In genomic region chr5:145681686-145682085, GRCh38 we compare ENCODE assay signal across 9 cellular contexts.
DNase-seq lines count a peak whose midpoint lies in the region; ATAC-seq, FAIRE-seq and TF ChIP-seq lines count a peak whose summit lies in the region.
"Had no signal": no experiment of that assay in that cellular context is flagged by ENCODE, and none has a peak within 500 bp of the region (broad histone marks: within the 10 kb centered on the region; RNA-seq: fewer than 3 reads in every experiment).

No MANE protein-coding gene starts in this region.

- RAD21 ChIA-PET in HCT116 (lab: Charles Lee; ENCODE audit: low non-redundant PET in 1 of 2, low total read pairs in 2 of 2, uncharacterized antibody in 2 of 2, unreplicated experiment in 2 of 2) = interaction anchor here in 1 of 2 experiments (0.7 kb wide), 1 partner anchor 766 kb away, joined by 5 read pairs; no protein-coding TSS in a partner anchor

- in situ Hi-C loops in HepG2 (cut with HindIII; ENCODE audit: extremely low pct_ligation_motif_present, low pct_unique_long_range_greater_than_20kb) = loop anchor here (10.0 kb wide), 1 partner anchor 373 kb away; no protein-coding TSS in a partner anchor

- TF ChIP-seq CTCF in 22Rv1 (IDR thresholded peaks at IDR 0.05) (peak; percentile 85), GM10266 (IDR thresholded peaks at IDR 0.05; ENCODE audit: control insufficient read depth, insufficient read depth, low read depth, missing control alignments) (peak; percentile 73), HCT116 (IDR thresholded peaks at IDR 0.05 in 2 of 3, conservative IDR thresholded peaks at IDR 0.05 in 1 of 3; ENCODE audit: borderline replicate concordance in 1 of 3, insufficient read depth in 1 of 3, low read depth in 2 of 3, low read length in 2 of 3) (peak; percentile 81 to 93 (median 91)), Peyer's patch (IDR thresholded peaks at IDR 0.05) (peak in 4 of 6 experiments; percentile 47 to 82 (median 78)), chondrocyte (IDR thresholded peaks at IDR 0.05) (peak; percentile 83), HepG2 (CRISPR knock-in tag; IDR thresholded peaks at IDR 0.05) (peak; percentile 88), tibial artery (IDR thresholded peaks at IDR 0.05) (peak; percentile 51 to 52)

- H3K36me3 Mint-ChIP-seq in chondrocyte (ENCODE audit: low read depth) = no peaks in the 10 kb centered on the region

- no peaks in the 10 kb centered on the region for H3K9me2 ChIP-seq in HCT116 (ENCODE audit: insufficient read depth)

- no peaks in the 10 kb centered on the region for H3K27me3 ChIP-seq in HCT116 (ENCODE audit: insufficient read depth, low read length)
- no peaks in the 10 kb centered on the region for H3K27me3 ChIP-seq in Peyer's patch
- no peaks in the 10 kb centered on the region for H3K27me3 ChIP-seq in HepG2 (ENCODE audit: control insufficient read depth in 1 of 2, insufficient read depth in 2 of 2, low read length in 2 of 2)
- no peaks in the 10 kb centered on the region for H3K27me3 ChIP-seq in tibial artery
- H3K27me3 ChIP-seq: ovary had no signal

- BruUV-seq in HCT116 (replicated peaks; lab: Mats Ljungman, UMichigan) (no TSS peak), HepG2 (replicated peaks; lab: Mats Ljungman, UMichigan) (no TSS peak)

- H3K4me1 ChIP-seq in HCT116 (ENCODE audit: control insufficient read depth in 1 of 2, insufficient read depth in 2 of 2, low read length in 2 of 2) = no peaks in the 10 kb centered on the region; a peak in 1 of 4 replicates
- H3K4me1 ChIP-seq in Peyer's patch = no peaks in the 10 kb centered on the region
- peaks cover 19% of the 10 kb centered on the region for H3K4me1 ChIP-seq in HepG2 (ENCODE audit: insufficient read depth, low read length)
- peaks cover 0 to 24% (median 3%) of the 10 kb centered on the region in 4 donors for H3K4me1 ChIP-seq in tibial artery

- H3K79me2 ChIP-seq in HCT116 (ENCODE audit: insufficient read depth, low read length) = no peaks in the 10 kb centered on the region
- H3K79me2 ChIP-seq in HepG2 (ENCODE audit: insufficient read depth, low read length) = no peaks in the 10 kb centered on the region

- intact Hi-C loops in HCT116 (cut with micrococcal nuclease) = loop anchor here (1.0 to 10.0 kb wide), 5 partner anchors 131 to 1477 kb away; no protein-coding TSS in a partner anchor
- intact Hi-C loops in HepG2 (cut with micrococcal nuclease; ENCODE audit: unreplicated experiment) = loop anchor here (1.0 to 5.0 kb wide), 3 partner anchors 144 to 368 kb away; no protein-coding TSS in a partner anchor
- intact Hi-C loops in tibial artery (cut with DNase I; ENCODE audit: low total_unique reads) = no loop called here

- no peaks in the 10 kb centered on the region for H4K20me1 ChIP-seq in HCT116 (ENCODE audit: insufficient read depth)
- no peaks in the 10 kb centered on the region for H4K20me1 ChIP-seq in HepG2 (ENCODE audit: insufficient read depth, low read length)

- peaks cover 16% of the 10 kb centered on the region for H3K4me1 Mint-ChIP-seq in chondrocyte (ENCODE audit: low read depth)

- peak; percentile 89 for FAIRE-seq in HepG2 (lab: Jason Lieb, UNC)

- no peak overlapping the region for H3K4me3 Mint-ChIP-seq in chondrocyte (ENCODE audit: unreplicated experiment)

- DNase-seq in GM10266 (ENCODE audit: extremely low spot score) (peak; percentile 46), HCT116 (ENCODE audit: low read depth, low spot score) (peak; percentile 75), LHCN-M2 (ENCODE audit: low read depth) (peak; percentile 72), Peyer's patch (peak in 1 of 3 donors; percentile 69), chondrocyte (ENCODE audit: low spot score) (no peak), HepG2 (ENCODE audit: low spot score) (peak; percentile 83), tibial artery (peak in 1 of 2 donors; percentile 56)

- no peaks in the 10 kb centered on the region for H3K9me3 ChIP-seq in HCT116 (ENCODE audit: control insufficient read depth in 1 of 2, insufficient read depth in 1 of 2, low read depth in 1 of 2, low read length in 2 of 2)
- no peaks in the 10 kb centered on the region for H3K9me3 ChIP-seq in Peyer's patch
- no peaks in the 10 kb centered on the region for H3K9me3 ChIP-seq in HepG2 (ENCODE audit: low read length)
- no peaks in the 10 kb centered on the region for H3K9me3 ChIP-seq in tibial artery
- H3K9me3 ChIP-seq: ovary had no signal

- H3K36me3 ChIP-seq in HCT116 (ENCODE audit: control insufficient read depth in 1 of 2, insufficient read depth in 2 of 2, low read length in 2 of 2) (no peaks in the 10 kb centered on the region), Peyer's patch (no peaks in the 10 kb centered on the region), HepG2 (replicated peaks in 1 of 2; ENCODE audit: control insufficient read depth in 1 of 2, insufficient read depth in 2 of 2, low read length in 2 of 2) (no peaks in the 10 kb centered on the region), tibial artery (no peaks in the 10 kb centered on the region)
- H3K36me3 ChIP-seq: ovary had no signal

- H3K27ac Mint-ChIP-seq in chondrocyte (ENCODE audit: unreplicated experiment) = peak overlapping the region; percentile 24

- POLR2A ChIA-PET in HCT116 (lab: Charles Lee) (interaction anchor here (0.9 kb wide), 1 partner anchor 9 kb away, joined by 3 read pairs; no protein-coding TSS in a partner anchor), HepG2 (lab: Yijun Ruan, JAX) (no interaction called here)

- H2AFZ ChIP-seq in HCT116 (ENCODE audit: low read depth, low read length, poor library complexity, severe bottlenecking) = no peak overlapping the region
- no peak overlapping the region for H2AFZ ChIP-seq in HepG2 (ENCODE audit: low read length)

- peak; percentile 48 to 55; a peak in 2 of 4 replicates for TF ChIP-seq EP300 in HepG2 (IDR thresholded peaks at IDR 0.05; ENCODE audit: low read depth in 2 of 2, low read length in 2 of 2)
- TF ChIP-seq EP300 in HepG2 (CRISPR knock-in tag; IDR thresholded peaks at IDR 0.05; ENCODE audit: borderline replicate concordance) = no peak

- ATAC-seq in HCT116 = peak; percentile 99
- ATAC-seq in HepG2 = peak; percentile 99

- H3K27ac ChIP-seq in 22Rv1 (no peak overlapping the region), HCT116 (ENCODE audit: low read depth, low read length) (no peak overlapping the region), Peyer's patch (no peak overlapping the region), HepG2 (ENCODE audit: extremely low read length, insufficient read depth, low read length) (no peak overlapping the region), tibial artery (no peak overlapping the region)
- H3K27ac ChIP-seq: ovary had no signal

- H3K9me3 Mint-ChIP-seq in chondrocyte (ENCODE audit: low read depth) = no peaks in the 10 kb centered on the region

- TF ChIP-seq POLR2A in HCT116 (IDR thresholded peaks at IDR 0.05; ENCODE audit: borderline replicate concordance, extremely low read depth, insufficient read depth, insufficient read length) (no peak), Peyer's patch (IDR thresholded peaks at IDR 0.05) (no peak), HepG2 (IDR thresholded peaks at IDR 0.05; ENCODE audit: insufficient read depth in 1 of 2, low read depth in 2 of 2, low read length in 2 of 2) (no peak)

- H3K4me2 ChIP-seq in HCT116 (ENCODE audit: low read length) = no peak overlapping the region
- H3K4me2 ChIP-seq in HepG2 (ENCODE audit: low read depth, low read length) = peak overlapping the region; percentile 49

- H3K4me3 ChIP-seq in HCT116 (replicated peaks in 1 of 2; ENCODE audit: low read depth in 1 of 2, low read length in 2 of 2) = no peak overlapping the region
- no peak overlapping the region for H3K4me3 ChIP-seq in Peyer's patch
- H3K4me3 ChIP-seq in HepG2 (replicated peaks in 1 of 3; ENCODE audit: insufficient read depth in 1 of 3, low read depth in 2 of 3, low read length in 3 of 3) = no peak overlapping the region; a peak in 1 of 6 replicates
- H3K4me3 ChIP-seq in tibial artery = no peak overlapping the region
- H3K4me3 ChIP-seq: ovary had no signal

- no peaks in the 10 kb centered on the region for H3K27me3 Mint-ChIP-seq in chondrocyte (ENCODE audit: low read depth)

- TF ChIP-seq RAD21 in HCT116 (IDR thresholded peaks at IDR 0.05; ENCODE audit: low read depth) = peak; percentile 79
- peak; percentile 80 for TF ChIP-seq RAD21 in HepG2 (CRISPR knock-in tag; IDR thresholded peaks at IDR 0.05)

- no peak overlapping the region for H3K9ac ChIP-seq in HCT116 (ENCODE audit: low read length)
- no peak overlapping the region for H3K9ac ChIP-seq in HepG2 (ENCODE audit: insufficient read depth, low read depth, low read length)

- CTCF ChIA-PET in HCT116 (lab: Charles Lee) (interaction anchor here (0.6 to 1.6 kb wide), 16 partner anchors 9 to 370 kb away, joined by 3 to 13 read pairs (median 4); no protein-coding TSS in a partner anchor), HepG2 (lab: Yijun Ruan, JAX; ENCODE audit: low intra/inter-chr PET ratio, low total read pairs) (interaction anchor here (0.6 to 2.3 kb wide), 3 partner anchors 15 to 368 kb away, joined by 3 to 25 read pairs (median 5); no protein-coding TSS in a partner anchor)

TF ChIP-seq in HCT116, 20 proteins besides CTCF, POLR2A, EP300 and RAD21 (continues in another document):
- TF ChIP-seq SRF (IDR thresholded peaks at IDR 0.05; ENCODE audit: low read depth) (no peak), JUND (IDR thresholded peaks at IDR 0.05) (no peak)

TF ChIP-seq in HepG2, 621 proteins besides CTCF, POLR2A, EP300 and RAD21 (continues in another document):
- TF ChIP-seq ZBTB14 (CRISPR knock-in tag; IDR thresholded peaks at IDR 0.05) (no peak), JUND (CRISPR knock-in tag; IDR thresholded peaks at IDR 0.05) (no peak), NR0B2 (CRISPR knock-in tag; IDR thresholded peaks at IDR 0.05) (no peak), SNAI1 (CRISPR knock-in tag; IDR thresholded peaks at IDR 0.05; ENCODE audit: borderline replicate concordance) (no peak), SNAPC2 (CRISPR knock-in tag; IDR thresholded peaks at IDR 0.05) (no peak)
